In genomic region chr5:51159164-51159563, GRCh38 we compare ENCODE assay signal across 21 cellular contexts.
"Had no signal": no experiment of that assay in that cellular context is flagged by ENCODE, and none has a peak within 500 bp of the region (broad histone marks: within the 10 kb centered on the region; RNA-seq: fewer than 3 reads in every experiment).

No MANE protein-coding gene starts in this region.

- H3K27ac Mint-ChIP-seq: activated B cell treated with CpG ODN at 0.5 μM for 24 hours; activated naive CD4-positive, alpha-beta T cell treated with anti-CD3 and anti-CD28 coated beads for 36 hours; activated naive CD8-positive, alpha-beta T cell treated with anti-CD3 and anti-CD28 coated beads, Interleukin-2, amount 10 ng/mL, durations not matched to agents 7 days and 5 days; immature natural killer cell; naive thymus-derived CD4-positive, alpha-beta T cell; progenitor cell of endocrine pancreas had no signal

- H3K4me3 ChIP-seq: heart left ventricle, lung, upper lobe of right lung had no signal

- H3K4me1 Mint-ChIP-seq: activated B cell treated with CpG ODN at 0.5 μM for 24 hours; activated naive CD8-positive, alpha-beta T cell treated with anti-CD3 and anti-CD28 coated beads, Interleukin-2, amount 10 ng/mL, durations not matched to agents 7 days and 5 days; immature natural killer cell; naive thymus-derived CD4-positive, alpha-beta T cell had no signal

- DNase-seq: activated B cell treated with CpG ODN at 0.5 μM for 24 hours; activated CD4-positive, alpha-beta T cell treated with anti-CD3 and anti-CD28 coated beads for 4 hours; activated CD4-positive, alpha-beta T cell treated with anti-CD3 and anti-CD28 coated beads, Interleukin-2, amount 50 U/mL, for 48 hours; activated effector memory CD4-positive, alpha-beta T cell treated with Interleukin-2 at 50 U/mL for 16 hours; activated naive CD4-positive, alpha-beta T cell treated with anti-CD3 and anti-CD28 coated beads for 36 hours; activated naive CD8-positive, alpha-beta T cell treated with anti-CD3 and anti-CD28 coated beads, Interleukin-2, amount 10 ng/mL, durations not matched to agents 7 days and 5 days; activated T-cell treated with anti-CD3 and anti-CD28 coated beads, Interleukin-2, amount 50 U/mL, for 48 hours; amygdala; cortex of kidney; immature natural killer cell; naive thymus-derived CD4-positive, alpha-beta T cell; retina; stimulated activated CD4-positive, alpha-beta T cell treated with anti-CD3 and anti-CD28 coated beads, Interleukin-4, amount 100 ng/mL, for 1 hour; stimulated activated naive CD8-positive, alpha-beta T cell treated with anti-CD3 and anti-CD28 coated beads, Interleukin-15, Interleukin-2, amounts not matched to agents 100 U/mL and 50 U/mL, for 24 hours; T-helper 9 cell; upper lobe of right lung had no signal

- H3K27me3 ChIP-seq: heart left ventricle, upper lobe of right lung had no signal

- H3K4me3 Mint-ChIP-seq: activated B cell treated with CpG ODN at 0.5 μM for 24 hours; activated naive CD4-positive, alpha-beta T cell treated with anti-CD3 and anti-CD28 coated beads for 36 hours; activated naive CD8-positive, alpha-beta T cell treated with anti-CD3 and anti-CD28 coated beads, Interleukin-2, amount 10 ng/mL, durations not matched to agents 7 days and 5 days; immature natural killer cell; naive thymus-derived CD4-positive, alpha-beta T cell; neural crest cell had no signal

- H3K4me1 ChIP-seq: heart left ventricle, upper lobe of right lung had no signal

- H3K36me3 ChIP-seq: heart left ventricle, upper lobe of right lung had no signal

- H3K27me3 Mint-ChIP-seq: activated B cell treated with CpG ODN at 0.5 μM for 24 hours; activated naive CD8-positive, alpha-beta T cell treated with anti-CD3 and anti-CD28 coated beads, Interleukin-2, amount 10 ng/mL, durations not matched to agents 7 days and 5 days; naive thymus-derived CD4-positive, alpha-beta T cell; progenitor cell of endocrine pancreas had no signal

- H3K9me3 ChIP-seq: upper lobe of right lung had no signal

- H3K36me3 Mint-ChIP-seq: activated naive CD8-positive, alpha-beta T cell treated with anti-CD3 and anti-CD28 coated beads, Interleukin-2, amount 10 ng/mL, durations not matched to agents 7 days and 5 days had no signal

- H3K27ac ChIP-seq: heart left ventricle, upper lobe of right lung had no signal

- ATAC-seq: left lobe of liver; stimulated activated naive CD8-positive, alpha-beta T cell treated with anti-CD3 and anti-CD28 coated beads, Interleukin-15, Interleukin-2, amounts not matched to agents 100 U/mL and 50 U/mL, for 24 hours had no signal
